In genomic region chr20:32091888-32092346, GRCh38 we compare ENCODE assay signal across 1 cellular context.
TF ChIP-seq lines count a peak whose summit lies in the region.

No MANE protein-coding gene starts in this region.

TF ChIP-seq in HepG2, 621 proteins besides CTCF, POLR2A, EP300 and RAD21 (continued from another document and continues in another):
- TF ChIP-seq, protein P1, sequence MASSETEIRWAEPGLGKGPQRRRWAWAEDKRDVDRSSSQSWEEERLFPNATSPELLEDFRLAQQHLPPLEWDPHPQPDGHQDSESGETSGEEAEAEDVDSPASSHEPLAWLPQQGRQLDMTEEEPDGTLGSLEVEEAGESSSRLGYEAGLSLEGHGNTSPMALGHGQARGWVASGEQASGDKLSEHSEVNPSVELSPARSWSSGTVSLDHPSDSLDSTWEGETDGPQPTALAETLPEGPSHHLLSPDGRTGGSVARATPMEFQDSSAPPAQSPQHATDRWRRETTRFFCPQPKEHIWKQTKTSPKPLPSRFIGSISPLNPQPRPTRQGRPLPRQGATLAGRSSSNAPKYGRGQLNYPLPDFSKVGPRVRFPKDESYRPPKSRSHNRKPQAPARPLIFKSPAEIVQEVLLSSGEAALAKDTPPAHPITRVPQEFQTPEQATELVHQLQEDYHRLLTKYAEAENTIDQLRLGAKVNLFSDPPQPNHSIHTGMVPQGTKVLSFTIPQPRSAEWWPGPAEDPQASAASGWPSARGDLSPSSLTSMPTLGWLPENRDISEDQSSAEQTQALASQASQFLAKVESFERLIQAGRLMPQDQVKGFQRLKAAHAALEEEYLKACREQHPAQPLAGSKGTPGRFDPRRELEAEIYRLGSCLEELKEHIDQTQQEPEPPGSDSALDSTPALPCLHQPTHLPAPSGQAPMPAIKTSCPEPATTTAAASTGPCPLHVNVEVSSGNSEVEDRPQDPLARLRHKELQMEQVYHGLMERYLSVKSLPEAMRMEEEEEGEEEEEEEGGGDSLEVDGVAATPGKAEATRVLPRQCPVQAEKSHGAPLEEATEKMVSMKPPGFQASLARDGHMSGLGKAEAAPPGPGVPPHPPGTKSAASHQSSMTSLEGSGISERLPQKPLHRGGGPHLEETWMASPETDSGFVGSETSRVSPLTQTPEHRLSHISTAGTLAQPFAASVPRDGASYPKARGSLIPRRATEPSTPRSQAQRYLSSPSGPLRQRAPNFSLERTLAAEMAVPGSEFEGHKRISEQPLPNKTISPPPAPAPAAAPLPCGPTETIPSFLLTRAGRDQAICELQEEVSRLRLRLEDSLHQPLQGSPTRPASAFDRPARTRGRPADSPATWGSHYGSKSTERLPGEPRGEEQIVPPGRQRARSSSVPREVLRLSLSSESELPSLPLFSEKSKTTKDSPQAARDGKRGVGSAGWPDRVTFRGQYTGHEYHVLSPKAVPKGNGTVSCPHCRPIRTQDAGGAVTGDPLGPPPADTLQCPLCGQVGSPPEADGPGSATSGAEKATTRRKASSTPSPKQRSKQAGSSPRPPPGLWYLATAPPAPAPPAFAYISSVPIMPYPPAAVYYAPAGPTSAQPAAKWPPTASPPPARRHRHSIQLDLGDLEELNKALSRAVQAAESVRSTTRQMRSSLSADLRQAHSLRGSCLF (CRISPR knock-in tag; IDR thresholded peaks at IDR 0.05; ENCODE audit: borderline replicate concordance): no peak
- no peak for TF ChIP-seq SUZ12 (IDR thresholded peaks at IDR 0.05; ENCODE audit: low read depth, low read length)
- TF ChIP-seq ZNF546 (CRISPR knock-in tag; conservative IDR thresholded peaks at IDR 0.05): no peak
- no peak; the same call in 1 of the 2 replicates for TF ChIP-seq ZNF143 (CRISPR knock-in tag; IDR thresholded peaks at IDR 0.05)
- TF ChIP-seq ZNF264 (CRISPR knock-in tag; IDR thresholded peaks at IDR 0.05): no peak
- 0 out of 2 replicates have a peak, but pooled peaks have one; percentile 25 for TF ChIP-seq MLXIP (CRISPR knock-in tag; IDR thresholded peaks at IDR 0.05; ENCODE audit: borderline replicate concordance)
- no peak for TF ChIP-seq ZNF232 (CRISPR knock-in tag; IDR thresholded peaks at IDR 0.05; ENCODE audit: borderline replicate concordance)
- no peak for TF ChIP-seq ZSCAN29 (CRISPR knock-in tag; conservative IDR thresholded peaks at IDR 0.05)
- no peak for TF ChIP-seq KIAA2018 (CRISPR knock-in tag; IDR thresholded peaks at IDR 0.05; ENCODE audit: borderline replicate concordance)
- TF ChIP-seq LCORL (IDR thresholded peaks at IDR 0.05): no peak
- TF ChIP-seq LCORL (CRISPR knock-in tag; IDR thresholded peaks at IDR 0.05): no peak
- no peak for TF ChIP-seq ZNF484 (CRISPR knock-in tag; IDR thresholded peaks at IDR 0.05; ENCODE audit: borderline replicate concordance, low read depth)
- TF ChIP-seq ZKSCAN8 (CRISPR knock-in tag; IDR thresholded peaks at IDR 0.05; ENCODE audit: borderline replicate concordance): no peak
- TF ChIP-seq RELA (CRISPR knock-in tag; IDR thresholded peaks at IDR 0.05): no peak
- 0 out of 2 replicates have a peak, but pooled peaks have one; percentile 32 for TF ChIP-seq BHLHE40 (IDR thresholded peaks at IDR 0.05; ENCODE audit: low read length)
- TF ChIP-seq, protein P2, sequence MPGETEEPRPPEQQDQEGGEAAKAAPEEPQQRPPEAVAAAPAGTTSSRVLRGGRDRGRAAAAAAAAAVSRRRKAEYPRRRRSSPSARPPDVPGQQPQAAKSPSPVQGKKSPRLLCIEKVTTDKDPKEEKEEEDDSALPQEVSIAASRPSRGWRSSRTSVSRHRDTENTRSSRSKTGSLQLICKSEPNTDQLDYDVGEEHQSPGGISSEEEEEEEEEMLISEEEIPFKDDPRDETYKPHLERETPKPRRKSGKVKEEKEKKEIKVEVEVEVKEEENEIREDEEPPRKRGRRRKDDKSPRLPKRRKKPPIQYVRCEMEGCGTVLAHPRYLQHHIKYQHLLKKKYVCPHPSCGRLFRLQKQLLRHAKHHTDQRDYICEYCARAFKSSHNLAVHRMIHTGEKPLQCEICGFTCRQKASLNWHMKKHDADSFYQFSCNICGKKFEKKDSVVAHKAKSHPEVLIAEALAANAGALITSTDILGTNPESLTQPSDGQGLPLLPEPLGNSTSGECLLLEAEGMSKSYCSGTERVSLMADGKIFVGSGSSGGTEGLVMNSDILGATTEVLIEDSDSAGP (CRISPR knock-in tag; IDR thresholded peaks at IDR 0.05; ENCODE audit: borderline replicate concordance): 0 out of 2 replicates have a peak, but pooled peaks have one; percentile 19
- TF ChIP-seq, protein P3, sequence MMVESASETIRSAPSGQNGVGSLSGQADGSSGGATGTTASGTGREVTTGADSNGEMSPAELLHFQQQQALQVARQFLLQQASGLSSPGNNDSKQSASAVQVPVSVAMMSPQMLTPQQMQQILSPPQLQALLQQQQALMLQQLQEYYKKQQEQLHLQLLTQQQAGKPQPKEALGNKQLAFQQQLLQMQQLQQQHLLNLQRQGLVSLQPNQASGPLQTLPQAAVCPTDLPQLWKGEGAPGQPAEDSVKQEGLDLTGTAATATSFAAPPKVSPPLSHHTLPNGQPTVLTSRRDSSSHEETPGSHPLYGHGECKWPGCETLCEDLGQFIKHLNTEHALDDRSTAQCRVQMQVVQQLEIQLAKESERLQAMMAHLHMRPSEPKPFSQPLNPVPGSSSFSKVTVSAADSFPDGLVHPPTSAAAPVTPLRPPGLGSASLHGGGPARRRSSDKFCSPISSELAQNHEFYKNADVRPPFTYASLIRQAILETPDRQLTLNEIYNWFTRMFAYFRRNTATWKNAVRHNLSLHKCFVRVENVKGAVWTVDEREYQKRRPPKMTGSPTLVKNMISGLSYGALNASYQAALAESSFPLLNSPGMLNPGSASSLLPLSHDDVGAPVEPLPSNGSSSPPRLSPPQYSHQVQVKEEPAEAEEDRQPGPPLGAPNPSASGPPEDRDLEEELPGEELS (CRISPR knock-in tag; IDR thresholded peaks at IDR 0.05): peak; percentile 24; the same call in 1 of the 2 replicates
- TF ChIP-seq CEBPB (IDR thresholded peaks at IDR 0.05; ENCODE audit: borderline replicate concordance, low read depth, low read length): no peak
- 0 out of 2 replicates have a peak, but pooled peaks have one; percentile 4 for TF ChIP-seq ETV5 (CRISPR knock-in tag; IDR thresholded peaks at IDR 0.05; ENCODE audit: borderline replicate concordance)
- no peak for TF ChIP-seq GATA4 (IDR thresholded peaks at IDR 0.05; ENCODE audit: borderline replicate concordance, low read depth)
- no peak for TF ChIP-seq ZNF17 (CRISPR knock-in tag; IDR thresholded peaks at IDR 0.05)
- no peak for TF ChIP-seq ZNF556 (CRISPR knock-in tag; IDR thresholded peaks at IDR 0.05; ENCODE audit: borderline replicate concordance)
- no peak for TF ChIP-seq NFRKB (IDR thresholded peaks at IDR 0.05)
- no peak for TF ChIP-seq TAF1 (CRISPR knock-in tag; IDR thresholded peaks at IDR 0.05)
- TF ChIP-seq, protein P4, sequence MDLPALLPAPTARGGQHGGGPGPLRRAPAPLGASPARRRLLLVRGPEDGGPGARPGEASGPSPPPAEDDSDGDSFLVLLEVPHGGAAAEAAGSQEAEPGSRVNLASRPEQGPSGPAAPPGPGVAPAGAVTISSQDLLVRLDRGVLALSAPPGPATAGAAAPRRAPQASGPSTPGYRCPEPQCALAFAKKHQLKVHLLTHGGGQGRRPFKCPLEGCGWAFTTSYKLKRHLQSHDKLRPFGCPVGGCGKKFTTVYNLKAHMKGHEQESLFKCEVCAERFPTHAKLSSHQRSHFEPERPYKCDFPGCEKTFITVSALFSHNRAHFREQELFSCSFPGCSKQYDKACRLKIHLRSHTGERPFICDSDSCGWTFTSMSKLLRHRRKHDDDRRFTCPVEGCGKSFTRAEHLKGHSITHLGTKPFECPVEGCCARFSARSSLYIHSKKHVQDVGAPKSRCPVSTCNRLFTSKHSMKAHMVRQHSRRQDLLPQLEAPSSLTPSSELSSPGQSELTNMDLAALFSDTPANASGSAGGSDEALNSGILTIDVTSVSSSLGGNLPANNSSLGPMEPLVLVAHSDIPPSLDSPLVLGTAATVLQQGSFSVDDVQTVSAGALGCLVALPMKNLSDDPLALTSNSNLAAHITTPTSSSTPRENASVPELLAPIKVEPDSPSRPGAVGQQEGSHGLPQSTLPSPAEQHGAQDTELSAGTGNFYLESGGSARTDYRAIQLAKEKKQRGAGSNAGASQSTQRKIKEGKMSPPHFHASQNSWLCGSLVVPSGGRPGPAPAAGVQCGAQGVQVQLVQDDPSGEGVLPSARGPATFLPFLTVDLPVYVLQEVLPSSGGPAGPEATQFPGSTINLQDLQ (CRISPR knock-in tag; IDR thresholded peaks at IDR 0.05): no peak
- no peak for TF ChIP-seq ZNF891 (CRISPR knock-in tag; IDR thresholded peaks at IDR 0.05)
- TF ChIP-seq SOX6 (IDR thresholded peaks at IDR 0.05): no peak
- TF ChIP-seq SOX6 (CRISPR knock-in tag; IDR thresholded peaks at IDR 0.05): 0 out of 2 replicates have a peak, but pooled peaks have one; percentile 15
- TF ChIP-seq ZNF850 (CRISPR knock-in tag; conservative IDR thresholded peaks at IDR 0.05): no peak
- TF ChIP-seq ZNF281 (CRISPR knock-in tag; IDR thresholded peaks at IDR 0.05; ENCODE audit: borderline replicate concordance): no peak
